ENCODE assay signal across 28 cellular contexts in the genomic region with DNA sequence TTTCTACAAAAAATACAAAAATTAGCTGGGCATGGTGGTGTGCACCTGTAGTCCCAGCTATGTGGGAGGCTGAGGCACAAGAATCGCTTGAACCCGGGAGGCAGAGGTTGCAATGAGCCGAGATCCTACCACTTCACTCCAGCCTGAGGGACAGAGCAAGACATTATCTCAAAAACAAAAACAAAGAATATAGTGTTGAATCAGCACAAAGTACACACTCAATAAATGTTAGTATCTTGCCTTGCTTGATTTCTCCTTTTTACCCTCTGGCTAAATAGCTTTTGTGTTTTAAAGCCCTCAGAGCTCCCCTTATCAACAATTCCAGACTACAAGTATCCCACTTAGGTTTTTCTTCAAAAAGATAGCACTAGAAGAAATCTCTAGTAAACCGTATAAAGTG.
"Had no signal": no experiment of that assay in that cellular context is flagged by ENCODE, and none has a peak within 500 bp of the region (broad histone marks: within the 10 kb centered on the region; RNA-seq: fewer than 3 reads in every experiment).

No MANE protein-coding gene starts in this region.

- ATAC-seq: effector memory CD8-positive, alpha-beta T cell; esophagus mucosa; foreskin keratinocyte; gastrocnemius medialis; gastroesophageal sphincter; heart left ventricle; heart right ventricle had no signal

- H3K36me3 ChIP-seq: colonic mucosa, esophagus muscularis mucosa, esophagus squamous epithelium, gastrocnemius medialis, gastroesophageal sphincter, heart left ventricle, heart right ventricle had no signal

- H3K4me1 ChIP-seq: colonic mucosa, esophagus muscularis mucosa, esophagus squamous epithelium, foreskin keratinocyte, gastrocnemius medialis, gastroesophageal sphincter, heart left ventricle, heart right ventricle had no signal

- H3K9me3 ChIP-seq: colonic mucosa, esophagus muscularis mucosa, esophagus squamous epithelium, gastrocnemius medialis, gastroesophageal sphincter, heart left ventricle, heart right ventricle had no signal

- H3K4me3 ChIP-seq: colonic mucosa, coronary artery, dorsolateral prefrontal cortex, esophagus muscularis mucosa, esophagus squamous epithelium, gastrocnemius medialis, gastroesophageal sphincter, heart left ventricle, heart right ventricle had no signal

- DNase-seq: colonic mucosa; cortex of kidney; dermis blood vessel endothelial cell; dorsolateral prefrontal cortex; effector CD4-positive, alpha-beta T cell; effector CD8-positive, alpha-beta T cell; effector memory CD4-positive, alpha-beta T cell; effector memory CD8-positive, alpha-beta T cell; endodermal cell; erythroblast; esophagus squamous epithelium; foreskin fibroblast; foreskin keratinocyte; foreskin melanocyte; gastrocnemius medialis; glutamatergic neuron; head of caudate nucleus; heart left ventricle; heart right ventricle had no signal

- FAIRE-seq: colon, endometrium, endothelial cell of umbilical vein, frontal cortex had no signal

- H3K27ac ChIP-seq: colonic mucosa, coronary artery, dorsolateral prefrontal cortex, epithelial cell of prostate, esophagus muscularis mucosa, esophagus squamous epithelium, foreskin keratinocyte, gastrocnemius medialis, gastroesophageal sphincter, heart left ventricle, heart right ventricle had no signal

- H3K27me3 ChIP-seq: colonic mucosa, dorsolateral prefrontal cortex, esophagus squamous epithelium, foreskin keratinocyte, gastrocnemius medialis, heart left ventricle, heart right ventricle had no signal
